Comparison of ENCODE assay signal across 23 cellular contexts in genomic region chr5:143114481-143114880, GRCh38.
DNase-seq lines count a peak whose midpoint lies in the region; ATAC-seq, FAIRE-seq and TF ChIP-seq lines count a peak whose summit lies in the region.
"Had no signal": no experiment of that assay in that cellular context is flagged by ENCODE, and none has a peak within 500 bp of the region (broad histone marks: within the 10 kb centered on the region; RNA-seq: fewer than 3 reads in every experiment).

No MANE protein-coding gene starts in this region.

- TF ChIP-seq CTCF in mammary epithelial cell (conservative IDR thresholded peaks at IDR 0.05 in 1 of 2, IDR thresholded peaks at IDR 0.05 in 1 of 2; ENCODE audit: extremely low read depth in 1 of 2, insufficient read depth in 1 of 2, low read depth in 1 of 2, low read length in 2 of 2) (no peak), breast epithelium (IDR thresholded peaks at IDR 0.05) (no peak), GM12878 (IDR thresholded peaks at IDR 0.05 in 2 of 3, conservative IDR thresholded peaks at IDR 0.05 in 1 of 3; ENCODE audit: control insufficient read depth in 2 of 3, extremely low read depth in 1 of 3, insufficient read depth in 1 of 3, low read depth in 3 of 3, low read length in 3 of 3) (no peak)

- FAIRE-seq in GM12878 (lab: Jason Lieb, UNC), result no peak
- FAIRE-seq: endometrium had no signal

- H3K4me3 ChIP-seq in mammary epithelial cell (replicated peaks in 1 of 3; ENCODE audit: insufficient read depth in 1 of 3, low read depth in 2 of 3, low read length in 3 of 3) (no peak overlapping the region), breast epithelium (no peak overlapping the region), GM12878 (no peak overlapping the region), H7 (ENCODE audit: insufficient read depth, low read depth, low read length) (no peak overlapping the region)
- H3K4me3 ChIP-seq: HAP-1, heart left ventricle, left lung, right lobe of liver had no signal

- H3K9me3 ChIP-seq in mammary epithelial cell (replicated peaks; ENCODE audit: insufficient read depth, low read length) (no peaks in the 10 kb centered on the region), breast epithelium (no peaks in the 10 kb centered on the region), GM12878 (replicated peaks; ENCODE audit: control insufficient read depth, insufficient read depth, low read length) (no peaks in the 10 kb centered on the region)
- H3K9me3 ChIP-seq: HAP-1, heart left ventricle, left lung, right lobe of liver had no signal

- WGBS in mammary epithelial cell (ENCODE audit: low coverage, missing lambda C conversion rate), result 86% methylated on average over 1 of the region's 2 CpGs
- 18% methylated on average over 2 of the region's 2 CpGs for WGBS in GM12878 (ENCODE audit: insufficient coverage, insufficient replicate concordance, low lambda C conversion rate, missing lambda C conversion rate)

- H3K4me1 ChIP-seq in mammary epithelial cell (ENCODE audit: insufficient read depth, low read length), result peaks cover 10% of the 10 kb centered on the region
- no peaks in the 10 kb centered on the region for H3K4me1 ChIP-seq in breast epithelium
- peaks cover 30% of the 10 kb centered on the region for H3K4me1 ChIP-seq in GM12878 (ENCODE audit: control insufficient read depth, insufficient read depth, low read length)

- ATAC-seq in HG03442 (IDR thresholded peaks at IDR 0.05; ENCODE audit: unreplicated experiment), result peak; percentile 37
- peak; percentile 48 for ATAC-seq in GM12878
- peak; percentile 48 for ATAC-seq in stimulated activated naive CD8-positive, alpha-beta T cell treated with anti-CD3 and anti-CD28 coated beads, Interleukin-15, amount 100 ng/mL, for 72 hours
- ATAC-seq: heart left ventricle, left lung, right lobe of liver had no signal

- H3K79me2 ChIP-seq in mammary epithelial cell (ENCODE audit: insufficient read depth, low read length) (no peaks in the 10 kb centered on the region), GM12878 (ENCODE audit: control insufficient read depth, insufficient read depth, low read length) (no peaks in the 10 kb centered on the region; the same call in none of the 2 replicates)

- POLR2A ChIA-PET in GM12878 (lab: Charles Lee), result interaction anchor here (0.8 to 2.2 kb wide), 5 partner anchors 12 to 38 kb away, joined by 3 to 7 read pairs (median 3); no protein-coding TSS in a partner anchor

- H3K27ac Mint-ChIP-seq in stimulated activated naive CD8-positive, alpha-beta T cell treated with anti-CD3 and anti-CD28 coated beads, Interleukin-15, amount 100 ng/mL, for 72 hours, result no peak overlapping the region

- no peak for TF ChIP-seq EP300 in GM12878 (IDR thresholded peaks at IDR 0.05; ENCODE audit: borderline replicate concordance in 1 of 2, control insufficient read depth in 1 of 2, low read depth in 2 of 2, low read length in 2 of 2)

- RAD21 ChIA-PET in GM12878 (lab: Charles Lee; ENCODE audit: unreplicated experiment), result interaction anchor here (0.7 to 2.6 kb wide), 10 partner anchors 12 to 95 kb away, joined by 3 to 11 read pairs (median 3); no protein-coding TSS in a partner anchor

- H3K27ac ChIP-seq in mammary epithelial cell (ENCODE audit: insufficient read depth, low read depth, low read length) (no peak overlapping the region), breast epithelium (no peak overlapping the region), GM12878 (ENCODE audit: control insufficient read depth, insufficient read depth) (no peak overlapping the region)
- H3K27ac ChIP-seq: left lung, right lobe of liver, WERI-Rb-1 had no signal

- H3K9me3 Mint-ChIP-seq in stimulated activated naive CD8-positive, alpha-beta T cell treated with anti-CD3 and anti-CD28 coated beads, Interleukin-15, amount 100 ng/mL, for 72 hours, result no peaks in the 10 kb centered on the region
- H3K9me3 Mint-ChIP-seq: nephron progenitor cell had no signal

- SMC1A ChIA-PET in GM12878 (lab: Charles Lee; ENCODE audit: uncharacterized antibody, unreplicated experiment), result interaction anchor here (0.5 to 20.0 kb wide), 14 partner anchors 8 to 568 kb away, joined by 3 to 271 read pairs (median 5); no protein-coding TSS in a partner anchor

- H2AFZ ChIP-seq in mammary epithelial cell (ENCODE audit: low read depth, low read length) (peak overlapping the region; percentile 30), GM12878 (ENCODE audit: control insufficient read depth, low read depth, low read length) (no peak overlapping the region; the same call in 1 of the 2 replicates)

- H3K4me2 ChIP-seq in mammary epithelial cell (ENCODE audit: insufficient read depth, low read depth, low read length) (peak overlapping the region; percentile 18), GM12878 (ENCODE audit: control insufficient read depth, insufficient read depth) (no peak overlapping the region)

- H3K4me1 Mint-ChIP-seq in stimulated activated naive CD8-positive, alpha-beta T cell treated with anti-CD3 and anti-CD28 coated beads, Interleukin-15, amount 100 ng/mL, for 72 hours, result peaks cover 48% of the 10 kb centered on the region

- H3K27me3 Mint-ChIP-seq in stimulated activated naive CD8-positive, alpha-beta T cell treated with anti-CD3 and anti-CD28 coated beads, Interleukin-15, amount 100 ng/mL, for 72 hours, result no peaks in the 10 kb centered on the region

- BruUV-seq in mammary epithelial cell (replicated peaks; lab: Mats Ljungman, UMichigan), result no TSS peak
- no TSS peak for BruUV-seq in GM12878 (replicated peaks; lab: Mats Ljungman, UMichigan)

- no peaks in the 10 kb centered on the region for H3K36me3 ChIP-seq in mammary epithelial cell (ENCODE audit: insufficient read depth, low read length)
- no peaks in the 10 kb centered on the region for H3K36me3 ChIP-seq in breast epithelium
- no peaks in the 10 kb centered on the region; a peak in 1 of 4 replicates for H3K36me3 ChIP-seq in GM12878 (ENCODE audit: control insufficient read depth in 2 of 2, insufficient read depth in 2 of 2, low read length in 1 of 2)
- no peaks in the 10 kb centered on the region for H3K36me3 ChIP-seq in H7 (replicated peaks; ENCODE audit: control insufficient read depth, insufficient read depth, low read length)
- H3K36me3 ChIP-seq: HAP-1, heart left ventricle, left lung, right lobe of liver, WERI-Rb-1 had no signal

- TF ChIP-seq POLR2A in breast epithelium (IDR thresholded peaks at IDR 0.05), result no peak
- no peak for TF ChIP-seq POLR2A in GM12878 (IDR thresholded peaks at IDR 0.05; ENCODE audit: low read depth, low read length)

- H4K20me1 ChIP-seq in mammary epithelial cell (ENCODE audit: insufficient read depth, low read length) (no peaks in the 10 kb centered on the region), GM12878 (ENCODE audit: control insufficient read depth, insufficient read depth) (no peaks in the 10 kb centered on the region)

- dilution Hi-C loops in mammary epithelial cell (cut with HindIII; ENCODE audit: low sequenced_read_pairs), result no loop called here

- intact Hi-C loops in mammary epithelial cell (cut with micrococcal nuclease) (no loop called here), breast epithelium (cut with DNase I; ENCODE audit: low total_unique reads) (no loop called here), GM12878 (cut with micrococcal nuclease; ENCODE audit: unreplicated experiment) (loop anchor here (10.0 kb wide), 1 partner anchor 190 kb away; no protein-coding TSS in a partner anchor)

- TF ChIP-seq RAD21 in GM12878 (IDR thresholded peaks at IDR 0.05; ENCODE audit: insufficient read depth, low read depth, low read length), result no peak

- H3K27me3 ChIP-seq in mammary epithelial cell (ENCODE audit: insufficient read depth, low read length), result no peaks in the 10 kb centered on the region
- H3K27me3 ChIP-seq in breast epithelium, result no peaks in the 10 kb centered on the region
- H3K27me3 ChIP-seq in GM12878 (replicated peaks in 1 of 2; ENCODE audit: control insufficient read depth in 2 of 2, insufficient read depth in 2 of 2, low read length in 1 of 2), result no peaks in the 10 kb centered on the region
- H3K27me3 ChIP-seq in H7 (ENCODE audit: control insufficient read depth, insufficient read depth, low read length), result no peaks in the 10 kb centered on the region
- H3K27me3 ChIP-seq: heart left ventricle, left lung, right lobe of liver had no signal

- in situ Hi-C loops in mammary epithelial cell (cut with MboI; ENCODE audit: low sequenced_read_pairs in 2 of 2) (no loop called here), GM12878 (cut with MboI) (no loop called here)

- H3K9ac ChIP-seq in mammary epithelial cell (ENCODE audit: insufficient read depth, low read length), result no peak overlapping the region
- H3K9ac ChIP-seq in GM12878 (ENCODE audit: control insufficient read depth, insufficient read depth, low read length), result no peak overlapping the region

- CTCF ChIA-PET in mammary epithelial cell (lab: Charles Lee; ENCODE audit: low non-redundant PET) (interaction anchor here (0.6 kb wide), 1 partner anchor 854 kb away, joined by 3 read pairs; no protein-coding TSS in a partner anchor), GM12878 (lab: Yijun Ruan, JAX) (interaction anchor here (1.1 to 3.0 kb wide), 5 partner anchors 9 to 53 kb away, joined by 3 to 17 read pairs (median 4); no protein-coding TSS in a partner anchor)

- peak; percentile 54 for DNase-seq in mammary epithelial cell
- DNase-seq in breast epithelium (ENCODE audit: low spot score in 2 of 2), result no peak
- no peak for DNase-seq in GM12878 (ENCODE audit: low read depth, low spot score)
- no peak for DNase-seq in stimulated activated naive CD8-positive, alpha-beta T cell treated with anti-CD3 and anti-CD28 coated beads, Interleukin-15, amount 100 ng/mL, for 72 hours
- no peak for DNase-seq in NCI-H526 treated with DMSO at 0.1 percent for 48 hours (lab: John Stamatoyannopoulos, UW)
- DNase-seq in H7, result no peak
- DNase-seq in UCSD-AML1 (lab: John Stamatoyannopoulos, UW; ENCODE audit: unreplicated experiment), result no peak
- DNase-seq: activated CD4-positive, alpha-beta T cell treated with anti-CD3 and anti-CD28 coated beads, Interleukin-2, amount 50 U/mL, for 4 hours; activated naive CD4-positive, alpha-beta T cell; amniotic stem cell; COR-L47; DMS79; heart left ventricle; left lung; NCI-H1105 treated with DMSO at 0.1 percent for 48 hours; NCI-H2081; NCI-H446 treated with DMSO at 0.1 percent for 48 hours; nephron progenitor cell; right lobe of liver; WERI-Rb-1 had no signal

- no peak overlapping the region for H3K4me3 Mint-ChIP-seq in stimulated activated naive CD8-positive, alpha-beta T cell treated with anti-CD3 and anti-CD28 coated beads, Interleukin-15, amount 100 ng/mL, for 72 hours
- H3K4me3 Mint-ChIP-seq: nephron progenitor cell had no signal

TF ChIP-seq in GM12878, 131 proteins besides CTCF, POLR2A, EP300 and RAD21:
- no peak for TF ChIP-seq ASH2L (IDR thresholded peaks at IDR 0.05; ENCODE audit: borderline replicate concordance, low read depth)
- peak; percentile 50; the same call in 1 of the 2 replicates for TF ChIP-seq JUNB (IDR thresholded peaks at IDR 0.05)
